Comparison of ENCODE assay signal across 1 cellular context in the genomic region with DNA sequence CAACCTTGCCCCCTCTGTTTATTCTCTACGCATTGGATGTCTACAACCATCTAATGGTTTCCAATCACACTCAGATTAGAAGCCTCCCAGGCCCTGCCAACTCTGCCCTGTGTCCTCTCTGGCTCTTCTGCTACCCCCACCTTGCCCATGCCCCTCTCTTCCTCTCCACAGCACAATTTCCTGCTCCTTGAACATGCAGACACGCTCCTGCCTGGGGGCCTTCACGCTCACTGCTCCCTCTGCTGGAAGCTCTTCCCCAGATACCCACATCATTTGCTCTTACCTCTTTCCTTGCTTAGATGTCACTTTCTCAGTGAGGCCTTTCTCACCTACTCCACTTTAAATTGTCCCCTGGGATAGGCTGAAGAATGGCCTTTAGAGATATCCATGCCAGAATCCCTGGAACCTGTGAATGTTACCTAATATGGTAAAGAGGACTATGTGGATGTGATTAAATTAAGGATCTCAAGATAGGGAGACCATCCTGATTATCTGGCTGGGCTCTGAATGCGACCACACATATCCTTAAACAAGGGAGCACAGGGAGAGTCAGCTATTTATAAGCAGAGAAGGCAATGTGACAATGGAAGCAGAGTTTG.
TF ChIP-seq lines count a peak whose summit lies in the region.

No MANE protein-coding gene starts in this region.

TF ChIP-seq in GM12878, 131 proteins besides CTCF, POLR2A, EP300 and RAD21:
- TF ChIP-seq SMC3 (IDR thresholded peaks at IDR 0.05; ENCODE audit: borderline replicate concordance, low read length) (peak; percentile 32; the same call in 1 of the 2 replicates), SREBF2 (IDR thresholded peaks at IDR 0.05; ENCODE audit: low read length) (no peak), GATAD2B (conservative IDR thresholded peaks at IDR 0.05; ENCODE audit: low read depth) (no peak), TCF3 (IDR thresholded peaks at IDR 0.05; ENCODE audit: borderline replicate concordance, insufficient read depth, low read depth, low read length) (no peak), NR2F1 (conservative IDR thresholded peaks at IDR 0.05) (no peak), SMAD1 (IDR thresholded peaks at IDR 0.05; ENCODE audit: low read depth, partially characterized antibody) (no peak)
